ENCODE assay signal across 15 cellular contexts in genomic region chr12:102962986-102963385, GRCh38. TPM values are rescaled to one million over a fixed set of nuclear protein-coding genes. Genes with fewer than 3 reads are reported as not detected.
"Had no signal": no experiment of that assay in that cellular context is flagged by ENCODE, and none has a peak within 500 bp of the region (broad histone marks: within the 10 kb centered on the region; RNA-seq: fewer than 3 reads in every experiment).

No MANE protein-coding gene starts in this region.

- DNase-seq: activated CD4-positive, CD25-positive, alpha-beta regulatory T cell treated with anti-CD3 and anti-CD28 coated beads, Interleukin-2, amount 50 U/mL, for 72 hours; activated naive CD4-positive, alpha-beta T cell treated with anti-CD3 and anti-CD28 coated beads for 36 hours; activated T-cell treated with anti-CD3 and anti-CD28 coated beads for 4 hours; caudate nucleus; colonic mucosa; left lung; mammary epithelial cell; mucosa of descending colon; stimulated activated CD4-positive, alpha-beta T cell treated with anti-CD3 and anti-CD28 coated beads, Interleukin-2, amount 100 ng/mL, for 48 hours; T-helper 9 cell; thyroid gland had no signal

- ATAC-seq: left lung; mucosa of descending colon; naive thymus-derived CD4-positive, alpha-beta T cell; stimulated activated memory B cell treated with anti-CD40 and anti-IgM and Interleukin-4, amounts not matched to agents 10 μg/mL and 1 μg/mL and 100 μg/mL, for 72 hours had no signal

- H3K4me3 Mint-ChIP-seq: stimulated activated memory B cell treated with anti-CD40 and anti-IgM and Interleukin-4, amounts not matched to agents 10 μg/mL and 1 μg/mL and 100 μg/mL, for 72 hours had no signal

- H3K27ac Mint-ChIP-seq: activated naive CD4-positive, alpha-beta T cell treated with anti-CD3 and anti-CD28 coated beads for 36 hours; activated T-helper 2 cell treated with anti-CD3 and anti-CD28 coated beads, Interferon-gamma antibody, Interleukin-2, Interleukin-4, amounts not matched to agents 10 μg/mL and 5 μg/mL and 100 μg/mL, durations not matched to agents 14 hours and 24 hours and 36 hours; naive thymus-derived CD4-positive, alpha-beta T cell; stimulated activated memory B cell treated with anti-CD40 and anti-IgM and Interleukin-4, amounts not matched to agents 10 μg/mL and 1 μg/mL and 100 μg/mL, for 72 hours had no signal

RNA-seq across cellular contexts. Expression of gene ASCL1, which starts 5.5 kb away (rescaled TPM):
- total RNA-seq: activated naive CD4-positive, alpha-beta T cell treated with anti-CD3 and anti-CD28 coated beads for 36 hours; activated T-helper 2 cell treated with anti-CD3 and anti-CD28 coated beads, Interferon-gamma antibody, Interleukin-2, Interleukin-4, amounts not matched to agents 10 μg/mL and 5 μg/mL and 100 μg/mL, durations not matched to agents 14 hours and 24 hours and 36 hours; mammary epithelial cell; naive thymus-derived CD4-positive, alpha-beta T cell; posterior vena cava had no signal

RNA-seq across cellular contexts. Expression of gene PAH, which starts 45.9 kb away (rescaled TPM):
- total RNA-seq: activated naive CD4-positive, alpha-beta T cell treated with anti-CD3 and anti-CD28 coated beads for 36 hours; activated T-helper 2 cell treated with anti-CD3 and anti-CD28 coated beads, Interferon-gamma antibody, Interleukin-2, Interleukin-4, amounts not matched to agents 10 μg/mL and 5 μg/mL and 100 μg/mL, durations not matched to agents 14 hours and 24 hours and 36 hours; left lung; mucosa of descending colon; naive thymus-derived CD4-positive, alpha-beta T cell had no signal
